In genomic region chr14:36452850-36453249, GRCh38 we compare ENCODE assay signal across 14 cellular contexts.
"Had no signal": no experiment of that assay in that cellular context is flagged by ENCODE, and none has a peak within 500 bp of the region (broad histone marks: within the 10 kb centered on the region; RNA-seq: fewer than 3 reads in every experiment).

No MANE protein-coding gene starts in this region.

- H3K27ac ChIP-seq: foreskin keratinocyte had no signal

- H3K27me3 ChIP-seq: foreskin keratinocyte had no signal

- ATAC-seq: foreskin keratinocyte; natural killer cell treated with Interleukin-12 subunit alpha and Interleukin-12 subunit beta and Interleukin-15 and Interleukin-18, amount 100 ng/mL, for 72 hours; right cardiac atrium; stimulated activated naive CD8-positive, alpha-beta T cell treated with anti-CD3 and anti-CD28 coated beads, Interleukin-15, Interleukin-2, amounts not matched to agents 100 U/mL and 50 U/mL, for 24 hours had no signal

- DNase-seq: activated naive CD4-positive, alpha-beta T cell; activated T-cell treated with anti-CD3 and anti-CD28 coated beads for 4 hours; anterior cingulate cortex; cerebellar nuclear complex; effector memory CD4-positive, alpha-beta T cell; foreskin keratinocyte; immature natural killer cell; mesendoderm; right cardiac atrium; small intestine; stimulated activated CD4-positive, alpha-beta T cell treated with anti-CD3 and anti-CD28 coated beads, Interleukin-4, amount 100 ng/mL, for 4 hours; stimulated activated naive CD8-positive, alpha-beta T cell treated with anti-CD3 and anti-CD28 coated beads, Interleukin-15, Interleukin-2, amounts not matched to agents 100 U/mL and 50 U/mL, for 24 hours; trophoblast cell had no signal

- H3K4me1 ChIP-seq: foreskin keratinocyte had no signal
